1 cellular context compared by ENCODE assay signal in the genomic region with DNA sequence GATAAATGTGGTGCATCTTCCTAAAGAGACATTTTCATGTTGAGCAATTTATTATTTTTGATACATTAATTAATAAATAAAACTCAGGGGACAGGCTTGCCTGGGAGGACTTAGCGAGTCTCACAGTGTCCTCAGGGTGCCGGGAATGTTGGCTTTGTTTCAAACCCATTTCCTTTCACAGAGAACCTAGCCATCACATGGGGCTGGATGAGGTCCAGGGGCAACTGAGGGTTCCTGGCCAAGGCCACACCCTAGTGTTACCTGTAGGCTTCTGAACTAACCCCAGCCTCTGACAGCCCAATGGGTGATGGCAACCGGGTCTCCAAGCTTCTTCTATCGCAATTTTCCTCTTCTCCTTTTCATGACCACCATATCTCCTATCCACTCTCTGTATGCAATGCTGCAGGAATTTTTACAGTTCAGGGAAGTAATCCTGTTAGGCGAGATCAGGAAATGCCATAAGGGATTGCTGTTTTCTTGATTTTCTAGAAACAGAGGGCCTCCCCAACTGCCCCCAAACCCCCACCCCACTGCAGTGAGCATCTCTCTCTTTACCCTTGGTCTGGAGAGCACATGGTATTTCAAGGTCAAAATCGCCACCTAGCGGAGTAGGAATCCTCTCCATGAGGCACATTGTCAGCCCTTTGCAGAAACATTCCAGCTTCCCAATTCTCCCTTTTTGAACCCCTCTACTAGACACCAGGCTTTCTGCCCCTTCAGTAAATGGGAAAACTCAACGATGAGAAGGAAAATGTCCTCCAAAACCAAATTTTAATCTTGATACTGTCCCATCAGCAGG.
TF ChIP-seq lines count a peak whose summit lies in the region.

No MANE protein-coding gene starts in this region.

TF ChIP-seq in HepG2, 621 proteins besides CTCF, POLR2A, EP300 and RAD21:
- no peak for TF ChIP-seq KMT2B (CRISPR knock-in tag; IDR thresholded peaks at IDR 0.05)
- TF ChIP-seq SMC3 (IDR thresholded peaks at IDR 0.05; ENCODE audit: low read length) = peak; percentile 21; the same call in 1 of the 2 replicates
- TF ChIP-seq ESRRA (CRISPR knock-in tag; IDR thresholded peaks at IDR 0.05; ENCODE audit: low read depth) = peak; percentile 92
- TF ChIP-seq ZFP1 (CRISPR knock-in tag; IDR thresholded peaks at IDR 0.05) = no peak
- peak; percentile 51; the same call in 1 of the 2 replicates for TF ChIP-seq MYC (CRISPR knock-in tag; IDR thresholded peaks at IDR 0.05; ENCODE audit: borderline replicate concordance)
- peak; percentile 76 for TF ChIP-seq TEAD3 (CRISPR knock-in tag; optimal IDR thresholded peaks at IDR 0.05; ENCODE audit: borderline replicate concordance)
- no peak for TF ChIP-seq ZNF747 (CRISPR knock-in tag; IDR thresholded peaks at IDR 0.05; ENCODE audit: borderline replicate concordance)
- peak; percentile 64 for TF ChIP-seq ZKSCAN1 (IDR thresholded peaks at IDR 0.05; ENCODE audit: low read length)
- peak; percentile 55; the same call in 1 of the 2 replicates for TF ChIP-seq MAX (IDR thresholded peaks at IDR 0.05)
- no peak for TF ChIP-seq ZNF703 (CRISPR knock-in tag; IDR thresholded peaks at IDR 0.05; ENCODE audit: borderline replicate concordance)
- TF ChIP-seq ZNF772 (CRISPR knock-in tag; IDR thresholded peaks at IDR 0.05) = 0 out of 2 replicates have a peak, but pooled peaks have one; percentile 24
- no peak for TF ChIP-seq ZFAT (CRISPR knock-in tag; conservative IDR thresholded peaks at IDR 0.05)
- no peak for TF ChIP-seq ZFY (CRISPR knock-in tag; IDR thresholded peaks at IDR 0.05)
- peak; percentile 49 for TF ChIP-seq STAG1 (CRISPR knock-in tag; IDR thresholded peaks at IDR 0.05)
- no peak for TF ChIP-seq NFATC3 (CRISPR knock-in tag; IDR thresholded peaks at IDR 0.05)
TF ChIP-seq in HepG2: peak in this region for 8.
